Comparison of ENCODE assay signal across 2 cellular contexts in genomic region chr11:20024172-20024935, GRCh38.
TF ChIP-seq lines count a peak whose summit lies in the region.

No MANE protein-coding gene starts in this region.

TF ChIP-seq in H1, 55 proteins besides CTCF, POLR2A, EP300 and RAD21:
- TF ChIP-seq TEAD4 (IDR thresholded peaks at IDR 0.05; ENCODE audit: low read depth, low read length) = no peak
- TF ChIP-seq EGR1 (IDR thresholded peaks at IDR 0.05; ENCODE audit: borderline replicate concordance, low read depth, low read length) = no peak
- no peak for TF ChIP-seq CHD1 (IDR thresholded peaks at IDR 0.05; ENCODE audit: low read depth, low read length)
- TF ChIP-seq SP4 (IDR thresholded peaks at IDR 0.05; ENCODE audit: low read length) = no peak
- no peak for TF ChIP-seq KDM1A (IDR thresholded peaks at IDR 0.05; ENCODE audit: borderline replicate concordance, low read length)
- TF ChIP-seq SIRT6 (IDR thresholded peaks at IDR 0.05; ENCODE audit: low read length) = no peak
- no peak for TF ChIP-seq MAX (IDR thresholded peaks at IDR 0.05)
- TF ChIP-seq GTF2F1 (IDR thresholded peaks at IDR 0.05; ENCODE audit: borderline replicate concordance, low read depth, low read length) = no peak
- TF ChIP-seq NANOG (IDR thresholded peaks at IDR 0.05; ENCODE audit: insufficient read depth, low read depth, low read length, poor library complexity, severe bottlenecking) = no peak
- no peak for TF ChIP-seq FOSL1 (IDR thresholded peaks at IDR 0.05; ENCODE audit: insufficient read depth, low read depth, low read length)
TF ChIP-seq in H1: peak in this region for 0.

TF ChIP-seq in HepG2, 621 proteins besides CTCF, POLR2A, EP300 and RAD21:
- 0 out of 4 replicates have a peak, but pooled peaks have one; percentile 18 to 19 for TF ChIP-seq MAFK (conservative IDR thresholded peaks at IDR 0.05 in 1 of 2, IDR thresholded peaks at IDR 0.05 in 1 of 2; ENCODE audit: low read length in 2 of 2)
- TF ChIP-seq SMAD9 (CRISPR knock-in tag; IDR thresholded peaks at IDR 0.05) = 0 out of 2 replicates have a peak, but pooled peaks have one; percentile 28
- TF ChIP-seq ZNF605 (CRISPR knock-in tag; IDR thresholded peaks at IDR 0.05) = 0 out of 2 replicates have a peak, but pooled peaks have one; percentile 55
- TF ChIP-seq ZNF430 (CRISPR knock-in tag; IDR thresholded peaks at IDR 0.05) = 0 out of 2 replicates have a peak, but pooled peaks have one; percentile 33
- TF ChIP-seq ZNF329 (CRISPR knock-in tag; IDR thresholded peaks at IDR 0.05; ENCODE audit: low read depth) = no peak
- no peak for TF ChIP-seq SMARCC2 (IDR thresholded peaks at IDR 0.05)
